12 cellular contexts compared by ENCODE assay signal in genomic region chr18:524496-524895, GRCh38. TPM values are rescaled to one million over a fixed set of nuclear protein-coding genes. Genes with fewer than 3 reads are reported as not detected.
DNase-seq lines count a peak whose midpoint lies in the region; ATAC-seq, FAIRE-seq and TF ChIP-seq lines count a peak whose summit lies in the region.
"Had no signal": no experiment of that assay in that cellular context is flagged by ENCODE, and none has a peak within 500 bp of the region (broad histone marks: within the 10 kb centered on the region; RNA-seq: fewer than 3 reads in every experiment).

No MANE protein-coding gene starts in this region.

- H4K20me1 ChIP-seq in fibroblast of lung (ENCODE audit: control insufficient read depth, extremely low read depth, insufficient read depth, low read length) (no peaks in the 10 kb centered on the region), smooth muscle cell (ENCODE audit: low read depth) (no peaks in the 10 kb centered on the region)

- H3K27ac Mint-ChIP-seq in activated CD4-positive, alpha-beta memory T cell treated with anti-CD3 and anti-CD28 coated beads for 36 hours: no peak overlapping the region

- H3K4me2 ChIP-seq in fibroblast of lung (ENCODE audit: extremely low read depth, insufficient read depth, low read length): peak overlapping the region; percentile 70
- peak overlapping the region; percentile 10 for H3K4me2 ChIP-seq in smooth muscle cell

- no peak overlapping the region for H3K4me3 Mint-ChIP-seq in activated CD4-positive, alpha-beta memory T cell treated with anti-CD3 and anti-CD28 coated beads for 36 hours

- H3K4me1 Mint-ChIP-seq in activated CD4-positive, alpha-beta memory T cell treated with anti-CD3 and anti-CD28 coated beads for 36 hours (ENCODE audit: low read depth): no peaks in the 10 kb centered on the region

- H3K27me3 ChIP-seq in fibroblast of lung (ENCODE audit: control insufficient read depth, insufficient read depth, low read length) (no peaks in the 10 kb centered on the region), smooth muscle cell (ENCODE audit: low read depth) (no peaks in the 10 kb centered on the region)

- no peaks in the 10 kb centered on the region for H3K36me3 Mint-ChIP-seq in activated CD4-positive, alpha-beta memory T cell treated with anti-CD3 and anti-CD28 coated beads for 36 hours

- CTCF ChIA-PET in activated CD4-positive, alpha-beta memory T cell treated with anti-CD3 and anti-CD28 coated beads for 36 hours (lab: Charles Lee): no interaction called here

- FAIRE-seq in HTR-8/SVneo (lab: Jason Lieb, UNC): no peak
- FAIRE-seq in urothelium cell line (lab: Jason Lieb, UNC): no peak
- FAIRE-seq: H1 had no signal

- H3K27me3 Mint-ChIP-seq in activated CD4-positive, alpha-beta memory T cell treated with anti-CD3 and anti-CD28 coated beads for 36 hours: peaks cover 12% of the 10 kb centered on the region

- H2AFZ ChIP-seq in fibroblast of lung (ENCODE audit: low read length) (no peak overlapping the region), smooth muscle cell (ENCODE audit: low read depth) (no peak overlapping the region)

- H3K4me1 ChIP-seq in fibroblast of lung (ENCODE audit: control insufficient read depth, extremely low read depth, insufficient read depth, low read length) (peaks cover 4% of the 10 kb centered on the region), smooth muscle cell (ENCODE audit: low read depth) (peaks cover 10% of the 10 kb centered on the region)

- H3K79me2 ChIP-seq in fibroblast of lung (ENCODE audit: control insufficient read depth, insufficient read depth, low read length) (no peaks in the 10 kb centered on the region), smooth muscle cell (ENCODE audit: low read depth) (no peaks in the 10 kb centered on the region)

- ATAC-seq in GM18907 (IDR thresholded peaks at IDR 0.05; ENCODE audit: unreplicated experiment) (peak; percentile 83), HG02610 (IDR thresholded peaks at IDR 0.05; ENCODE audit: unreplicated experiment) (no peak)

- no peak overlapping the region for H3K9ac ChIP-seq in fibroblast of lung (ENCODE audit: insufficient read depth, low read length)
- no peak overlapping the region for H3K9ac ChIP-seq in smooth muscle cell (ENCODE audit: low read depth)

- DNase-seq in HTR-8/SVneo (ENCODE audit: insufficient read length, low spot score): peak; percentile 34
- peak; percentile 63 to 86 for DNase-seq in fibroblast of lung (ENCODE audit: low read depth in 2 of 2)
- no peak for DNase-seq in smooth muscle cell (lab: John Stamatoyannopoulos, UW; ENCODE audit: unreplicated experiment)
- DNase-seq in activated CD4-positive, alpha-beta memory T cell treated with anti-CD3 and anti-CD28 coated beads for 36 hours: no peak
- DNase-seq in urothelium cell line (ENCODE audit: low spot score): no peak
- no peak for DNase-seq in NCI-H1436 (lab: John Stamatoyannopoulos, UW)
- DNase-seq: amygdala; NCI-H146; stimulated activated CD4-positive, alpha-beta T cell treated with anti-CD3 and anti-CD28 coated beads, Interleukin-1b, Interleukin-23, amount 100 ng/mL, for 48 hours had no signal

- H3F3A ChIP-seq in smooth muscle cell (ENCODE audit: low read depth): no peaks in the 10 kb centered on the region

- H3K36me3 ChIP-seq in fibroblast of lung (ENCODE audit: control insufficient read depth, insufficient read depth, low read length) (no peaks in the 10 kb centered on the region), smooth muscle cell (ENCODE audit: low read depth) (no peaks in the 10 kb centered on the region)

- intact Hi-C loops in activated CD4-positive, alpha-beta memory T cell treated with anti-CD3 and anti-CD28 coated beads for 36 hours (cut with micrococcal nuclease): no loop called here

- no peak overlapping the region for H3K27ac ChIP-seq in fibroblast of lung (ENCODE audit: insufficient read depth, low read length)
- peak overlapping the region; percentile 15 for H3K27ac ChIP-seq in smooth muscle cell (ENCODE audit: low read depth)

- no peaks in the 10 kb centered on the region for H3K9me3 Mint-ChIP-seq in activated CD4-positive, alpha-beta memory T cell treated with anti-CD3 and anti-CD28 coated beads for 36 hours

- TF ChIP-seq CTCF in fibroblast of lung (conservative IDR thresholded peaks at IDR 0.05 in 1 of 2, IDR thresholded peaks at IDR 0.05 in 1 of 2; ENCODE audit: low read depth in 1 of 2, low read length in 2 of 2): no peak
- no peak for TF ChIP-seq CTCF in smooth muscle cell (IDR thresholded peaks at IDR 0.05; ENCODE audit: borderline replicate concordance, insufficient read depth, poor library complexity, severe bottlenecking)

- H3K9me3 ChIP-seq in fibroblast of lung (ENCODE audit: control insufficient read depth, insufficient read depth, low read depth, low read length): no peaks in the 10 kb centered on the region
- H3K9me3 ChIP-seq in smooth muscle cell (replicated peaks; ENCODE audit: low read depth): no peaks in the 10 kb centered on the region

- H3K4me3 ChIP-seq in fibroblast of lung (replicated peaks in 1 of 4; ENCODE audit: control extremely low read depth in 1 of 4, insufficient read depth in 1 of 4, low read depth in 3 of 4, low read length in 4 of 4) (no peak overlapping the region), smooth muscle cell (no peak overlapping the region)

- POLR2A ChIA-PET in activated CD4-positive, alpha-beta memory T cell treated with anti-CD3 and anti-CD28 coated beads for 36 hours (lab: Charles Lee): no interaction called here

RNA-seq across cellular contexts. Expression of gene COLEC12, which starts 24.0 kb away (rescaled TPM):
- total RNA-seq in fibroblast of lung: 24.8 and 60.6 TPM in 2 replicates
- 20.0 and 44.1 TPM in 2 replicates for polyA plus RNA-seq in fibroblast of lung
- 13.7 and 32.9 TPM in 2 replicates for polyA plus RNA-seq in fibroblast of lung (2012)
- polyA minus RNA-seq in fibroblast of lung (ENCODE audit: low replicate concordance): 3.8 and 6.3 TPM in 2 replicates
- 10.8 and 13.8 TPM in 2 replicates for total RNA-seq in smooth muscle cell
- 10.5 and 13.7 TPM in 2 replicates for polyA plus RNA-seq in smooth muscle cell
- total RNA-seq in activated CD4-positive, alpha-beta memory T cell treated with anti-CD3 and anti-CD28 coated beads for 36 hours: not detected

RNA-seq across cellular contexts. Expression of gene CETN1, which starts 55.7 kb away (rescaled TPM):
- not detected in 2 replicates for total RNA-seq in fibroblast of lung
- polyA plus RNA-seq in fibroblast of lung: not detected in 2 replicates
- not detected in 2 replicates for polyA plus RNA-seq in fibroblast of lung (2012)
- polyA minus RNA-seq in fibroblast of lung (ENCODE audit: low replicate concordance): not detected in 2 replicates
- total RNA-seq in smooth muscle cell: not detected in 2 replicates
- not detected in 2 replicates for polyA plus RNA-seq in smooth muscle cell
- total RNA-seq in activated CD4-positive, alpha-beta memory T cell treated with anti-CD3 and anti-CD28 coated beads for 36 hours: not detected
- total RNA-seq: H1 had no signal
- polyA plus RNA-seq: H1 had no signal

Comparison
In these comparisons a context has a peak if more than half of its experiments do, and no peak if none do; other contexts are left out.
1. DNase-seq: peak in HTR-8/SVneo (single experiment) and fibroblast of lung (2 of 2); none in smooth muscle cell (single experiment), activated CD4-positive, alpha-beta memory T cell treated with anti-CD3 and anti-CD28 coated beads for 36 hours (single experiment), urothelium cell line (single experiment) and NCI-H1436 (single experiment).
2. RNA of gene COLEC12, which starts 24.0 kb away (total RNA-seq): 24.8 to 60.6 TPM in fibroblast of lung and 10.8 to 13.8 TPM in smooth muscle cell; not detected in activated CD4-positive, alpha-beta memory T cell treated with anti-CD3 and anti-CD28 coated beads for 36 hours; every median in the first group is over 10 times any median in the second.